ENCODE assay signal across 14 cellular contexts in the genomic region with DNA sequence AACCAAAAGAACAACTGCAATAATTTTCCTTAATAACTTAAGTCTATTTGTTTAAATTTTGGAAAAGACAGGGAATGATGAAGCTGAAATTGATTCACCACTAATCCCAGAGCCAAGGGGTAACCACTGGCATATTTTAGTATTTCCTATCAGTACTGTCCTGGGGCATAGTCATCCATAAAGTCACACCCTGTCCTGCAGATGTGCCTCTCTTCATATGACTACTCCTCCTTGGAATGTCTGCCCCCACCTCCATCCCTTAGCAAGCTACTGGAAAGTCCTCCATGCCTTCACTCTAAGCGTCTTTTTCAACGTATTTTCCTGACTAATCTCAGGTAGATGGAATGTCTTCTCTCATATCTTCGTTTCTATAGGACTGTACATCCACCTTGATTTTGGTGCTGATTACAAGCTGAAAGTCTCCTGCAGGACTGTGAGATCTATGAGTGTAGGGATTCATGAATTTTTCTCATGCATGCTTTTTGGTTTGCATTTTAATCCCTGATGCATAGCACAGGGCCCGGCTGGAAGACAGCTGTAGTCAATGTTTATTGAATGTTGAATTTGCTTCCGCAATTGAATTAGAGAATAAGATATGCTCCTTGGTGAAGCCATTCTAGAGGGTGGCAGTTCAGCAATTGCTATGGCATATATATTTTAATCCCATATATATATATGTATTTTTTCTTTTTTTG.
A peak's percentile ranks its signal among the peaks of the same experiment; 100 is the strongest.
DNase-seq lines count a peak whose midpoint lies in the region; ATAC-seq and TF ChIP-seq lines count a peak whose summit lies in the region.
"Had no signal": no experiment of that assay in that cellular context is flagged by ENCODE, and none has a peak within 500 bp of the region (broad histone marks: within the 10 kb centered on the region; RNA-seq: fewer than 3 reads in every experiment).

No MANE protein-coding gene starts in this region.

- intact Hi-C loops in body of pancreas (cut with DNase I): no loop called here

- H3K4me1 ChIP-seq in GM23248 (ENCODE audit: insufficient read depth) (peaks cover 28% of the 10 kb centered on the region), SJSA1 (replicated peaks) (peaks cover 17% of the 10 kb centered on the region), body of pancreas (peaks cover 19% of the 10 kb centered on the region), BE2C (no peaks in the 10 kb centered on the region; the same call in 1 of the 2 replicates)

- peak overlapping the region; percentile 46 for H3K27ac ChIP-seq in GM23248
- H3K27ac ChIP-seq in SJSA1: peak overlapping the region; percentile 19; the same call in 1 of the 2 replicates
- H3K27ac ChIP-seq in body of pancreas: no peak overlapping the region
- H3K27ac ChIP-seq: parathyroid adenoma had no signal

- DNase-seq in GM23248 (peak; percentile 84), SJSA1 (ENCODE audit: low read depth in 1 of 2, low spot score in 2 of 2) (peak; percentile 52 to 63), fibroblast of peridontal ligament (ENCODE audit: extremely low read depth) (peak; percentile 42), skeletal muscle cell (ENCODE audit: low read depth) (peak; percentile 61), body of pancreas (no peak), BE2C (no peak), erythroblast (lab: John Stamatoyannopoulos, UW) (no peak)
- DNase-seq: activated CD4-positive, alpha-beta T cell treated with anti-CD3 and anti-CD28 coated beads, Interleukin-2, amount 50 U/mL, for 1 hour; COR-L47; left ventricle myocardium superior; NCI-H2081 treated with DMSO at 0.1 percent for 48 hours; stimulated activated CD4-positive, alpha-beta T cell treated with anti-CD3 and anti-CD28 coated beads, Interleukin-4, amount 100 ng/mL, for 1 hour had no signal

- 33% methylated on average over 5 of the region's 5 CpGs for WGBS in GM23248 (ENCODE audit: low coverage in 1 of 2, low lambda C conversion rate in 2 of 2, missing lambda C conversion rate in 2 of 2), 2 experiments
- 77 to 85% methylated on average over 5 of the region's 5 CpGs for WGBS in body of pancreas, 2 donors

- no peak for ATAC-seq in GM21367 (IDR thresholded peaks at IDR 0.05; ENCODE audit: unreplicated experiment)
- no peak for ATAC-seq in body of pancreas
- ATAC-seq: left ventricle myocardium superior had no signal

- H4K20me1 ChIP-seq in GM23248 (ENCODE audit: insufficient read depth): no peaks in the 10 kb centered on the region

- no peak overlapping the region for H3K9ac ChIP-seq in GM23248
- H3K9ac ChIP-seq: parathyroid adenoma had no signal

- H3K27me3 ChIP-seq in GM23248 (replicated peaks; ENCODE audit: insufficient read depth) (no peaks in the 10 kb centered on the region), SJSA1 (replicated peaks) (no peaks in the 10 kb centered on the region), body of pancreas (no peaks in the 10 kb centered on the region), BE2C (no peaks in the 10 kb centered on the region)

- TF ChIP-seq CTCF in body of pancreas (IDR thresholded peaks at IDR 0.05) (no peak), BE2C (IDR thresholded peaks at IDR 0.05; ENCODE audit: low read depth, low read length) (no peak)

- TF ChIP-seq POLR2A in body of pancreas (IDR thresholded peaks at IDR 0.05): no peak
- TF ChIP-seq POLR2A in erythroblast (IDR thresholded peaks at IDR 0.05; ENCODE audit: low read length): no peak

- H3K9me3 ChIP-seq in GM23248 (ENCODE audit: low read depth) (no peaks in the 10 kb centered on the region), SJSA1 (replicated peaks) (no peaks in the 10 kb centered on the region), body of pancreas (no peaks in the 10 kb centered on the region), BE2C (no peaks in the 10 kb centered on the region)

- H3K79me2 ChIP-seq in GM23248 (ENCODE audit: insufficient read depth): no peaks in the 10 kb centered on the region
- H3K79me2 ChIP-seq: parathyroid adenoma had no signal

- peaks cover 16% of the 10 kb centered on the region; the same call in 1 of the 2 replicates for H3F3A ChIP-seq in GM23248 (ENCODE audit: insufficient read depth)

- H2AFZ ChIP-seq in GM23248: no peak overlapping the region

- peak overlapping the region; percentile 80 for H3K4me2 ChIP-seq in GM23248 (ENCODE audit: unreplicated experiment)

- H3K36me3 ChIP-seq in GM23248 (ENCODE audit: low read depth) (no peaks in the 10 kb centered on the region), SJSA1 (no peaks in the 10 kb centered on the region), body of pancreas (replicated peaks in 1 of 2; ENCODE audit: insufficient read depth in 1 of 2, low read depth in 2 of 2) (no peaks in the 10 kb centered on the region), BE2C (no peaks in the 10 kb centered on the region)

- in situ Hi-C loops in GM23248 (cut with MboI): no loop called here

- H3K4me3 ChIP-seq in GM23248 (no peak overlapping the region), SJSA1 (no peak overlapping the region), skeletal muscle cell (ENCODE audit: low read depth, low read length) (no peak overlapping the region), body of pancreas (no peak overlapping the region), BE2C (ENCODE audit: low read depth, low read length) (no peak overlapping the region)

- H3K9me2 ChIP-seq in GM23248 (ENCODE audit: insufficient read depth): no peaks in the 10 kb centered on the region

Comparison
In these comparisons a context has a peak if more than half of its experiments do, and no peak if none do; other contexts are left out.
1. DNase-seq: peak in GM23248 (single experiment), SJSA1 (2 of 2), fibroblast of peridontal ligament (single experiment) and skeletal muscle cell (single experiment); none in body of pancreas (0 of 4), BE2C (single experiment) and erythroblast (0 of 2).
2. H3K27ac ChIP-seq: peak in GM23248 (single experiment) and SJSA1 (single experiment); none in body of pancreas (0 of 4).